In genomic region chr2:89048138-89049066, GRCh38 we compare ENCODE assay signal across 7 cellular contexts.
DNase-seq lines count a peak whose midpoint lies in the region; ATAC-seq lines count a peak whose summit lies in the region.
"Not testable (repeated sequence)": the region's sequence is repeated elsewhere in the genome, so short reads cannot be mapped to it uniquely, and the experiment has no call there.

No MANE protein-coding gene starts in this region.

- not testable (repeated sequence) for H3K27me3 ChIP-seq in HAP-1 (ENCODE audit: low read depth)

- ATAC-seq in activated naive CD8-positive, alpha-beta T cell treated with anti-CD3 and anti-CD28 coated beads, Interleukin-2, amount 50 U/mL, for 24 hours: peak; percentile 72

- H3K4me3 ChIP-seq in HAP-1: not testable (repeated sequence)

- H3K36me3 Mint-ChIP-seq in activated naive CD8-positive, alpha-beta T cell treated with anti-CD3 and anti-CD28 coated beads, Interleukin-2, amount 50 U/mL, for 24 hours (ENCODE audit: low read depth): not testable (repeated sequence)

- DNase-seq in EL (peak; percentile 15), HAP-1 (ENCODE audit: low spot score in 2 of 2) (peak; percentile 38 to 45), LoVo (ENCODE audit: low spot score) (peak; percentile 27), OCI-M1 (lab: John Stamatoyannopoulos, UW) (peak; percentile 22), globus pallidus (ENCODE audit: low spot score) (peak; percentile 28), myocyte (ENCODE audit: low read depth) (peak; percentile 5)
- DNase-seq in activated naive CD8-positive, alpha-beta T cell treated with anti-CD3 and anti-CD28 coated beads, Interleukin-2, amount 50 U/mL, for 24 hours: not testable (repeated sequence)

- not testable (repeated sequence) for H3K27me3 Mint-ChIP-seq in activated naive CD8-positive, alpha-beta T cell treated with anti-CD3 and anti-CD28 coated beads, Interleukin-2, amount 50 U/mL, for 24 hours

- not testable (repeated sequence) for H3K4me1 ChIP-seq in HAP-1

- H3K9me3 ChIP-seq in HAP-1: not testable (repeated sequence)

- H3K27ac Mint-ChIP-seq in activated naive CD8-positive, alpha-beta T cell treated with anti-CD3 and anti-CD28 coated beads, Interleukin-2, amount 50 U/mL, for 24 hours: not testable (repeated sequence)

- H3K4me3 Mint-ChIP-seq in activated naive CD8-positive, alpha-beta T cell treated with anti-CD3 and anti-CD28 coated beads, Interleukin-2, amount 50 U/mL, for 24 hours: not testable (repeated sequence)

- not testable (repeated sequence) for H3K9me3 Mint-ChIP-seq in activated naive CD8-positive, alpha-beta T cell treated with anti-CD3 and anti-CD28 coated beads, Interleukin-2, amount 50 U/mL, for 24 hours

- not testable (repeated sequence) for H3K4me1 Mint-ChIP-seq in activated naive CD8-positive, alpha-beta T cell treated with anti-CD3 and anti-CD28 coated beads, Interleukin-2, amount 50 U/mL, for 24 hours

- H3K36me3 ChIP-seq in HAP-1 (replicated peaks): not testable (repeated sequence)

- in situ Hi-C loops in HAP-1 (cut with MboI; ENCODE audit: low sequenced_read_pairs): not testable (repeated sequence)
